ENCODE assay signal across 2 cellular contexts in genomic region chr5:9752670-9753069, GRCh38.
DNase-seq lines count a peak whose midpoint lies in the region; ATAC-seq, FAIRE-seq and TF ChIP-seq lines count a peak whose summit lies in the region.
"Not testable (repeated sequence)": the region's sequence is repeated elsewhere in the genome, so short reads cannot be mapped to it uniquely, and the experiment has no call there.

No MANE protein-coding gene starts in this region.

- H3K4me2 ChIP-seq in K562 (ENCODE audit: insufficient read depth, low read length) = not testable (repeated sequence)

- not testable (repeated sequence) for H4K20me1 ChIP-seq in K562 (replicated peaks; ENCODE audit: control insufficient read depth, insufficient read depth, low read length)

- not testable (repeated sequence) for H2AFZ ChIP-seq in K562 (ENCODE audit: low read depth, low read length)

- H3K9me3 ChIP-seq in HEK293 (ENCODE audit: control insufficient read depth, insufficient read depth, low read depth, low read length); K562 (replicated peaks; ENCODE audit: control insufficient read depth, insufficient read depth, low read depth, low read length): not testable (repeated sequence)

- not testable (repeated sequence) for TF ChIP-seq POLR2A in K562 (conservative IDR thresholded peaks at IDR 0.05)

- ATAC-seq in K562 = not testable (repeated sequence)

- TF ChIP-seq EP300 in K562 (IDR thresholded peaks at IDR 0.05; ENCODE audit: low read length) = not testable (repeated sequence)

- not testable (repeated sequence) for BruUV-seq in K562 (replicated peaks; lab: Mats Ljungman, UMichigan)

- 6% methylated on average over 2 of the region's 5 CpGs for WGBS in K562 (ENCODE audit: insufficient coverage, low coverage, missing lambda C conversion rate)

- in situ Hi-C loops in K562 (cut with MboI) = not testable (repeated sequence)

- H3K9ac ChIP-seq in K562 (ENCODE audit: insufficient read depth in 1 of 2, low read depth in 2 of 2, low read length in 2 of 2) = not testable (repeated sequence)

- not testable (repeated sequence) for TF ChIP-seq RAD21 in K562 (CRISPR knock-in tag; conservative IDR thresholded peaks at IDR 0.05 in 1 of 2, IDR thresholded peaks at IDR 0.05 in 1 of 2)

- H3K27ac ChIP-seq in HEK293 (ENCODE audit: extremely low read depth, low read depth, low read length); K562 (ENCODE audit: extremely low read depth, low read depth, low read length): not testable (repeated sequence)

- intact Hi-C loops in K562 (cut with micrococcal nuclease) = not testable (repeated sequence)

- not testable (repeated sequence) for H3K4me3 ChIP-seq in HEK293 (ENCODE audit: low read depth, low read length); K562

- H3K36me3 ChIP-seq in HEK293 (ENCODE audit: control insufficient read depth in 2 of 2, insufficient read depth in 1 of 2, low read length in 2 of 2); K562 (ENCODE audit: control insufficient read depth, insufficient read depth, low read length): not testable (repeated sequence)

- H3K27me3 ChIP-seq in K562 (ENCODE audit: control insufficient read depth in 2 of 2, insufficient read depth in 2 of 2, low read length in 2 of 2) = not testable (repeated sequence)

- POLR2A ChIA-PET in HEK293 (lab: Yijun Ruan, JAX) = not testable (repeated sequence)
- POLR2A ChIA-PET in K562 (lab: Yijun Ruan, JAX) = interaction anchor here (0.7 kb wide), 1 partner anchor 8 kb away, joined by 3 read pairs; no protein-coding TSS in a partner anchor

- H3K4me1 ChIP-seq in HEK293 (ENCODE audit: control insufficient read depth, insufficient read depth, low read length); K562 (replicated peaks in 1 of 2; ENCODE audit: control insufficient read depth in 2 of 2, insufficient read depth in 2 of 2, low read length in 2 of 2): not testable (repeated sequence)

- not testable (repeated sequence) for TF ChIP-seq CTCF in HEK293 (tag by site-specific recombination; IDR thresholded peaks at IDR 0.05); K562 (IDR thresholded peaks at IDR 0.05 in 2 of 3, conservative IDR thresholded peaks at IDR 0.05 in 1 of 3; ENCODE audit: insufficient read depth in 2 of 3, low read depth in 1 of 3, low read length in 3 of 3)

- not testable (repeated sequence) for DNase-seq in K562 (ENCODE audit: extremely low read depth in 1 of 4, low spot score in 3 of 4)

- not testable (repeated sequence) for FAIRE-seq in K562 (lab: Jason Lieb, UNC)

- H3K79me2 ChIP-seq in K562 (ENCODE audit: control insufficient read depth, insufficient read depth, low read length) = not testable (repeated sequence)

- CTCF ChIA-PET in HEK293 (lab: Yijun Ruan, JAX); K562 (lab: Yijun Ruan, JAX; ENCODE audit: low intra/inter-chr PET ratio): not testable (repeated sequence)

- not testable (repeated sequence) for H3K9me1 ChIP-seq in K562 (ENCODE audit: control insufficient read depth, insufficient read depth, low read length)

TF ChIP-seq in HEK293, 187 proteins besides CTCF, POLR2A, EP300 and RAD21:
- peak; percentile 93 for TF ChIP-seq ZNF146 (tag by site-specific recombination; IDR thresholded peaks at IDR 0.05)

TF ChIP-seq in K562, 482 proteins besides CTCF, POLR2A, EP300 and RAD21:
- TF ChIP-seq NFIC (IDR thresholded peaks at IDR 0.05) = peak; percentile 43
